ENCODE assay signal across 8 cellular contexts in the genomic region with DNA sequence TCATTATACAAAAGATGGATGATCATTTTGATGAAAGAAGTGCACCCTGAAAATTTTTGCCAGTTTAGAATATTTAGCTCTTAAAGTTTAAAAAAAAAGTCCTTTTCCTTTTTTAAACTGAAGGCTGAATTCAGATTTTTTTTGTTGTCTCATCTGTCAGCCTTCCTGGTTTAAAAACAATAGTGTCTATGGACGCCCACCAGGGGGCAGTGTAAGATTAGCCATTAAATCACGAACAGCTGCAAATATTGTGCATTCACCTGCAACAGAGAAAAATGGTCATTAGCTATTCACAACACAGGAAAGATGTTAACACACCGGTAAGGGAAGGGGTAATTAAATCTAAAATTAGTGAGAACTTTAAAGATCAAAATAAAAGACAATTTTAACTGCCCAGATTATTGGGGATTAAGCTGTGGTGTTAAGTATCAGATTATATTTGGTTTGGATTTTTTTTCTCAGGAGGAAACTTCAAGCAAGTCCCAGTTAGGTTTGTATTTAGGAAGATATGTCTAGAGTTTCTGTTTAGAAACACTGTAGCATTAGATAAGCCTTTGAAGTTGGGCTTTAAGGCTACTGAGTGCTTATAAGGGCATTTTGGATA. TPM values are rescaled to one million over a fixed set of nuclear protein-coding genes. Genes with fewer than 3 reads are reported as not detected.
DNase-seq lines count a peak whose midpoint lies in the region; ATAC-seq, FAIRE-seq and TF ChIP-seq lines count a peak whose summit lies in the region.

No MANE protein-coding gene starts in this region.

- FAIRE-seq in D721Med (lab: Jason Lieb, UNC) = peak; percentile 84

- no peak overlapping the region for H3K4me2 ChIP-seq in MM.1S (ENCODE audit: low read depth, low read length)

- H3K27ac ChIP-seq in MM.1S (ENCODE audit: low read length) (no peak overlapping the region), SJCRH30 (no peak overlapping the region), psoas muscle (peak overlapping the region; percentile 51)

- peaks cover 4% of the 10 kb centered on the region for H3K79me2 ChIP-seq in MM.1S (ENCODE audit: low read length)

- H3K27me3 ChIP-seq in MM.1S (replicated peaks; ENCODE audit: insufficient read depth, low read length) (no peaks in the 10 kb centered on the region), SJCRH30 (no peaks in the 10 kb centered on the region), psoas muscle (ENCODE audit: insufficient read depth in 3 of 3, low read length in 2 of 3) (no peaks in the 10 kb centered on the region)

- 0% methylated on average over 3 of the region's 3 CpGs for WGBS in psoas muscle, 3 donors

- no peaks in the 10 kb centered on the region for H3K9me3 ChIP-seq in MM.1S (replicated peaks; ENCODE audit: insufficient read depth, low read length)
- no peaks in the 10 kb centered on the region for H3K9me3 ChIP-seq in SJCRH30 (replicated peaks)
- H3K9me3 ChIP-seq in psoas muscle = no peaks in the 10 kb centered on the region

- ATAC-seq in psoas muscle (peak in 2 of 4 donors; percentile 29 to 42), HG03108 (IDR thresholded peaks at IDR 0.05; ENCODE audit: unreplicated experiment) (no peak), HG03460 (IDR thresholded peaks at IDR 0.05; ENCODE audit: unreplicated experiment) (no peak)

- TF ChIP-seq CTCF in D721Med (IDR thresholded peaks at IDR 0.05; ENCODE audit: insufficient read depth, missing control alignments) (peak; percentile 56), MM.1S (IDR thresholded peaks at IDR 0.05; ENCODE audit: low read length) (peak; percentile 65), psoas muscle (IDR thresholded peaks at IDR 0.05) (peak; percentile 91)

- H3K36me3 ChIP-seq in MM.1S (replicated peaks; ENCODE audit: insufficient read depth, low read length) (0 out of 2 replicates have a peak, but pooled peaks cover 5% of the 10 kb centered on the region), SJCRH30 (no peaks in the 10 kb centered on the region), psoas muscle (ENCODE audit: insufficient read depth in 1 of 2, low read depth in 1 of 2) (peaks cover 2 to 18% of the 10 kb centered on the region in 2 donors)

- H3K4me3 ChIP-seq in MM.1S (ENCODE audit: low read length) = no peak overlapping the region
- no peak overlapping the region for H3K4me3 ChIP-seq in SJCRH30
- no peak overlapping the region for H3K4me3 ChIP-seq in psoas muscle

- H3F3A ChIP-seq in MM.1S (ENCODE audit: insufficient read depth, low read length) = 0 out of 2 replicates have a peak, but pooled peaks cover 3% of the 10 kb centered on the region

- H3K4me1 ChIP-seq in MM.1S (ENCODE audit: low read length) = no peaks in the 10 kb centered on the region
- H3K4me1 ChIP-seq in SJCRH30 = peaks cover 4% of the 10 kb centered on the region; the same call in 1 of the 2 replicates
- peaks cover 13% of the 10 kb centered on the region for H3K4me1 ChIP-seq in psoas muscle

- H4K20me1 ChIP-seq in MM.1S (ENCODE audit: insufficient read depth, low read length) = no peaks in the 10 kb centered on the region

- DNase-seq in D721Med (ENCODE audit: insufficient read length, low spot score) (no peak), MM.1S (peak; percentile 70), SJCRH30 (peak; percentile 32 to 71), glomerular endothelial cell (ENCODE audit: extremely low read depth, low read depth, low spot score) (peak; percentile 41), psoas muscle (peak; percentile 52 to 67)
- DNase-seq in activated naive CD4-positive, alpha-beta T cell (lab: John Stamatoyannopoulos, UW) = peak in 3 of 4 experiments; percentile 42 to 69 (median 50)

- intact Hi-C loops in psoas muscle (cut with DNase I) = loop anchor here (2.0 to 10.0 kb wide), 5 partner anchors 141 to 603 kb away; no protein-coding TSS in a partner anchor

- no peak overlapping the region for H2AFZ ChIP-seq in MM.1S (ENCODE audit: low read length)

- H3K9ac ChIP-seq in MM.1S (ENCODE audit: low read length) = no peak overlapping the region

- H3K9me2 ChIP-seq in MM.1S (replicated peaks; ENCODE audit: insufficient read depth, low read length) = no peaks in the 10 kb centered on the region

RNA-seq across cellular contexts. Expression of a gene that starts 4.4 kb away (rescaled TPM):
- 7.7 and 9.3 TPM in 2 replicates for total RNA-seq in SJCRH30 (2014; rRNA removed; shearing (Covaris generic))
- total RNA-seq in glomerular endothelial cell = 12.4 and 19.4 TPM in 2 replicates
- total RNA-seq in psoas muscle = 1 to 10 TPM; 3.1 to 3.9 (median 3.7) TPM
- 1 to 10 TPM; 2.1 to 2.6 (median 2.3) TPM for polyA plus RNA-seq in psoas muscle

RNA-seq across cellular contexts. Expression of a gene that starts 28.5 kb away (rescaled TPM):
- total RNA-seq in SJCRH30 (2014; rRNA removed; shearing (Covaris generic)) = not detected in 2 replicates
- total RNA-seq in glomerular endothelial cell (not detected in 2 replicates), psoas muscle (not detected)
- polyA plus RNA-seq in psoas muscle = not detected
